In genomic region chr3:16177962-16178627, GRCh38 we compare ENCODE assay signal across 8 cellular contexts. TPM values are rescaled to one million over a fixed set of nuclear protein-coding genes. Genes with fewer than 3 reads are reported as not detected.
DNase-seq lines count a peak whose midpoint lies in the region; ATAC-seq and TF ChIP-seq lines count a peak whose summit lies in the region.

No MANE protein-coding gene starts in this region.

- DNase-seq in T-helper 22 cell (ENCODE audit: low read depth) (peak; percentile 11), left lung (peak; percentile 79 to 91), amniotic stem cell (lab: John Stamatoyannopoulos, UW) (no peak), OCI-M2 (lab: John Stamatoyannopoulos, UW; ENCODE audit: unreplicated experiment) (no peak)
- DNase-seq in central memory CD4-positive, alpha-beta T cell: peak; percentile 25
- peak; percentile 54 to 73 for DNase-seq in stimulated activated CD4-positive, alpha-beta T cell treated with anti-CD3 and anti-CD28 coated beads, Interleukin-4, amount 100 ng/mL, for 48 hours (ENCODE audit: low read depth in 2 of 2)

- H3K4me1 ChIP-seq in left lung: peaks cover 3 to 21% of the 10 kb centered on the region in 2 donors

- peak; percentile 64 for ATAC-seq in HG02973 (IDR thresholded peaks at IDR 0.05; ENCODE audit: unreplicated experiment)
- peak; percentile 89 for ATAC-seq in left lung

- H3K4me3 ChIP-seq in left lung: no peak overlapping the region

- no peaks in the 10 kb centered on the region for H3K9me3 ChIP-seq in left lung

- H3K36me3 ChIP-seq in left lung: no peaks in the 10 kb centered on the region

- peak; percentile 99 for TF ChIP-seq CTCF in GM12872 (IDR thresholded peaks at IDR 0.05; ENCODE audit: insufficient read depth, low read depth, low read length)
- TF ChIP-seq CTCF in left lung (IDR thresholded peaks at IDR 0.05): peak; percentile 97

- H3K27me3 ChIP-seq in left lung: peaks cover 0 to 3% of the 10 kb centered on the region in 2 donors

- H3K27ac ChIP-seq in left lung: no peak overlapping the region

- intact Hi-C loops in left lung (cut with DNase I): no loop called here

RNA-seq across cellular contexts. Expression of gene GALNT15, which starts 3.6 kb away (rescaled TPM):
- total RNA-seq in left lung: 1 to 10 TPM; 2.2 to 4.5 TPM

Comparison
In these comparisons a context has a peak if more than half of its experiments do, and no peak if none do; other contexts are left out.
1. DNase-seq: peak in T-helper 22 cell (single experiment), central memory CD4-positive, alpha-beta T cell (single experiment), left lung (2 of 2) and stimulated activated CD4-positive, alpha-beta T cell treated with anti-CD3 and anti-CD28 coated beads, Interleukin-4, amount 100 ng/mL, for 48 hours (2 of 2); none in amniotic stem cell (single experiment) and OCI-M2 (single experiment).